1 cellular context compared by ENCODE assay signal in the genomic region with DNA sequence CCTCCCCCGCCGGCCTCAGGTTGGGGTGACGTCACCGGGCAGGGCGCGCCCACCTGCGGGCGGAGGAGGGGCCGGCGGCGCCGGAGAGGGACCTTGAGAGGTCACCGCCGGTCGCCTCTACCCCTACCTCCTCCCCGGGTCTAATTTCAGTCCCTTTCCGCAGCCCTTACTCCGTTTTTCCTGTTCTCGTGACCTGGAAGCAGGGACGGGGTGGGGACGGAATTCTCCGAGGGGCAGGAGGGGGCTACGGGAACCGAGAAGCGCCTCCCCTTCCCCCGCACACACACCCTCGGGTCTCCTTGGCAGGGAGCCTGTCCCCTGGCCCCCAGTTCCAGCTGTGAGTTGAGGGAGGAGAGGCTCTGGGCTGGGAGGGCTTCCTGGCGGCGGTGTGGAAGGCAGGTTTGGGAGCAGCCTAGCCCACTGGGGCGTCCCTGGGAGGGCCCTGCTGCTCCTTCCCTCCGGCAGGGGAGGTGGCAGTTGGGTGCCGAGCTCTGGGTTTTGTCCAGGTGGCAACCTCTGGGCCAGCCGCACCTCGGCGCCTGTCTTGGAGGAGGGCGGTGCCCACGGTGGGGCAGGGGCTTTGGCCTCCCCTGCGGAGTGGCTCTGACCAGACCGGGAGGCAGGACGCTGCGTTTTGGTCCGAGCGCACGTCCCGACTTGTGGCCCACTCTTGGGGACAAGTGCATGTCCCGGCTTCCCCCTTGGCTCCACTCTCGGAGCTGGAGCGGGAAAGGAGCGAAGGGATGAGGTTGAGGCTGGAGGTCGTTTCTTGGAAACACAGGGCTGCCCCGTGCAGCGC.
A peak's percentile ranks its signal among the peaks of the same experiment; 100 is the strongest.
TF ChIP-seq lines count a peak whose summit lies in the region.

No MANE protein-coding gene starts in this region.

TF ChIP-seq in HepG2, 621 proteins besides CTCF, POLR2A, EP300 and RAD21 (continued from another document):
- TF ChIP-seq PAX8 (CRISPR knock-in tag; IDR thresholded peaks at IDR 0.05; ENCODE audit: borderline replicate concordance): no peak
- TF ChIP-seq ZNF724P (CRISPR knock-in tag; IDR thresholded peaks at IDR 0.05; ENCODE audit: borderline replicate concordance): 0 out of 2 replicates have a peak, but pooled peaks have one; percentile 18
- no peak for TF ChIP-seq ZNF337 (CRISPR knock-in tag; IDR thresholded peaks at IDR 0.05; ENCODE audit: borderline replicate concordance, low read depth)
- peak; percentile 91 for TF ChIP-seq ATF7 (IDR thresholded peaks at IDR 0.05)
- peak; percentile 87 for TF ChIP-seq ATF7 (CRISPR knock-in tag; IDR thresholded peaks at IDR 0.05)
- no peak for TF ChIP-seq ZNF589 (CRISPR knock-in tag; conservative IDR thresholded peaks at IDR 0.05)
- TF ChIP-seq, protein P1, sequence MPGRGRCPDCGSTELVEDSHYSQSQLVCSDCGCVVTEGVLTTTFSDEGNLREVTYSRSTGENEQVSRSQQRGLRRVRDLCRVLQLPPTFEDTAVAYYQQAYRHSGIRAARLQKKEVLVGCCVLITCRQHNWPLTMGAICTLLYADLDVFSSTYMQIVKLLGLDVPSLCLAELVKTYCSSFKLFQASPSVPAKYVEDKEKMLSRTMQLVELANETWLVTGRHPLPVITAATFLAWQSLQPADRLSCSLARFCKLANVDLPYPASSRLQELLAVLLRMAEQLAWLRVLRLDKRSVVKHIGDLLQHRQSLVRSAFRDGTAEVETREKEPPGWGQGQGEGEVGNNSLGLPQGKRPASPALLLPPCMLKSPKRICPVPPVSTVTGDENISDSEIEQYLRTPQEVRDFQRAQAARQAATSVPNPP (CRISPR knock-in tag; IDR thresholded peaks at IDR 0.05): no peak
- TF ChIP-seq ZBTB14 (CRISPR knock-in tag; IDR thresholded peaks at IDR 0.05): 0 out of 2 replicates have a peak, but pooled peaks have one; percentile 12
- peak; percentile 95 for TF ChIP-seq CREB1 (IDR thresholded peaks at IDR 0.05)
- TF ChIP-seq CREB1 (CRISPR knock-in tag; IDR thresholded peaks at IDR 0.05): no peak
- no peak for TF ChIP-seq ZNF615 (CRISPR knock-in tag; IDR thresholded peaks at IDR 0.05; ENCODE audit: borderline replicate concordance)
- TF ChIP-seq MYNN (CRISPR knock-in tag; IDR thresholded peaks at IDR 0.05; ENCODE audit: low read depth): 0 out of 2 replicates have a peak, but pooled peaks have one; percentile 57
- TF ChIP-seq, protein P2, sequence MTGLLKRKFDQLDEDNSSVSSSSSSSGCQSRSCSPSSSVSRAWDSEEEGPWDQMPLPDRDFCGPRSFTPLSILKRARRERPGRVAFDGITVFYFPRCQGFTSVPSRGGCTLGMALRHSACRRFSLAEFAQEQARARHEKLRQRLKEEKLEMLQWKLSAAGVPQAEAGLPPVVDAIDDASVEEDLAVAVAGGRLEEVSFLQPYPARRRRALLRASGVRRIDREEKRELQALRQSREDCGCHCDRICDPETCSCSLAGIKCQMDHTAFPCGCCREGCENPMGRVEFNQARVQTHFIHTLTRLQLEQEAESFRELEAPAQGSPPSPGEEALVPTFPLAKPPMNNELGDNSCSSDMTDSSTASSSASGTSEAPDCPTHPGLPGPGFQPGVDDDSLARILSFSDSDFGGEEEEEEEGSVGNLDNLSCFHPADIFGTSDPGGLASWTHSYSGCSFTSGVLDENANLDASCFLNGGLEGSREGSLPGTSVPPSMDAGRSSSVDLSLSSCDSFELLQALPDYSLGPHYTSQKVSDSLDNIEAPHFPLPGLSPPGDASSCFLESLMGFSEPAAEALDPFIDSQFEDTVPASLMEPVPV (CRISPR knock-in tag; IDR thresholded peaks at IDR 0.05): no peak
- 0 out of 2 replicates have a peak, but pooled peaks have one; percentile 49 for TF ChIP-seq ZBED4 (CRISPR knock-in tag; IDR thresholded peaks at IDR 0.05; ENCODE audit: borderline replicate concordance)
- no peak for TF ChIP-seq ZNF468 (CRISPR knock-in tag; IDR thresholded peaks at IDR 0.05)
- no peak for TF ChIP-seq ZNF225 (CRISPR knock-in tag; IDR thresholded peaks at IDR 0.05)
- TF ChIP-seq CBFB (CRISPR knock-in tag; IDR thresholded peaks at IDR 0.05): 0 out of 2 replicates have a peak, but pooled peaks have one; percentile 6
- peak; percentile 34; the same call in 1 of the 2 replicates for TF ChIP-seq FOSL2 (CRISPR knock-in tag; IDR thresholded peaks at IDR 0.05)
- TF ChIP-seq ZNF574 (CRISPR knock-in tag; IDR thresholded peaks at IDR 0.05): no peak
- TF ChIP-seq NR2F1 (CRISPR knock-in tag; IDR thresholded peaks at IDR 0.05): 0 out of 4 replicates have a peak, but pooled peaks of 1 of the 2 experiments have one; percentile 24
- TF ChIP-seq ZBTB38 (CRISPR knock-in tag; IDR thresholded peaks at IDR 0.05): no peak
- 0 out of 2 replicates have a peak, but pooled peaks have one; percentile 19 for TF ChIP-seq SOX5 (CRISPR knock-in tag; IDR thresholded peaks at IDR 0.05; ENCODE audit: borderline replicate concordance)
- TF ChIP-seq, protein P3, sequence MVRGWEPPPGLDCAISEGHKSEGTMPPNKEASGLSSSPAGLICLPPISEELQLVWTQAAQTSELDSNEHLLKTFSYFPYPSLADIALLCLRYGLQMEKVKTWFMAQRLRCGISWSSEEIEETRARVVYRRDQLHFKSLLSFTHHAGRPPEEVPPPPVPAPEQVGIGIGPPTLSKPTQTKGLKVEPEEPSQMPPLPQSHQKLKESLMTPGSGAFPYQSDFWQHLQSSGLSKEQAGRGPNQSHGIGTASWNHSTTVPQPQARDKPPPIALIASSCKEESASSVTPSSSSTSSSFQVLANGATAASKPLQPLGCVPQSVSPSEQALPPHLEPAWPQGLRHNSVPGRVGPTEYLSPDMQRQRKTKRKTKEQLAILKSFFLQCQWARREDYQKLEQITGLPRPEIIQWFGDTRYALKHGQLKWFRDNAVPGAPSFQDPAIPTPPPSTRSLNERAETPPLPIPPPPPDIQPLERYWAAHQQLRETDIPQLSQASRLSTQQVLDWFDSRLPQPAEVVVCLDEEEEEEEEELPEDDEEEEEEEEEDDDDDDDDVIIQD (CRISPR knock-in tag; IDR thresholded peaks at IDR 0.05; ENCODE audit: low read depth): no peak
- peak; percentile 44; the same call in 1 of the 2 replicates for TF ChIP-seq NRL (CRISPR knock-in tag; IDR thresholded peaks at IDR 0.05; ENCODE audit: borderline replicate concordance)
- TF ChIP-seq ZFP91 (CRISPR knock-in tag; IDR thresholded peaks at IDR 0.05; ENCODE audit: borderline replicate concordance): peak; percentile 42; the same call in 1 of the 2 replicates
- no peak for TF ChIP-seq CC2D1A (CRISPR knock-in tag; IDR thresholded peaks at IDR 0.05)
- peak; percentile 24; the same call in 1 of the 2 replicates for TF ChIP-seq MYC (CRISPR knock-in tag; IDR thresholded peaks at IDR 0.05; ENCODE audit: borderline replicate concordance)
- no peak for TF ChIP-seq SOX13 (IDR thresholded peaks at IDR 0.05)
- no peak for TF ChIP-seq SOX13 (CRISPR knock-in tag; conservative IDR thresholded peaks at IDR 0.05 in 1 of 2, IDR thresholded peaks at IDR 0.05 in 1 of 2)
- TF ChIP-seq ZFP36 (IDR thresholded peaks at IDR 0.05; ENCODE audit: borderline replicate concordance, low read depth, low read length, partially characterized antibody): peak; percentile 65
- TF ChIP-seq SP2 (CRISPR knock-in tag; IDR thresholded peaks at IDR 0.05): no peak
- TF ChIP-seq HOXD1 (CRISPR knock-in tag; IDR thresholded peaks at IDR 0.05): no peak
- TF ChIP-seq ZNF891 (CRISPR knock-in tag; IDR thresholded peaks at IDR 0.05): peak; percentile 63; the same call in 1 of the 2 replicates
- TF ChIP-seq PCBP1 (IDR thresholded peaks at IDR 0.05; ENCODE audit: borderline replicate concordance, low read depth, low read length): 0 out of 2 replicates have a peak, but pooled peaks have one; percentile 54
- no peak for TF ChIP-seq ARNT2 (CRISPR knock-in tag; IDR thresholded peaks at IDR 0.05; ENCODE audit: low read depth)
- TF ChIP-seq, protein P4, sequence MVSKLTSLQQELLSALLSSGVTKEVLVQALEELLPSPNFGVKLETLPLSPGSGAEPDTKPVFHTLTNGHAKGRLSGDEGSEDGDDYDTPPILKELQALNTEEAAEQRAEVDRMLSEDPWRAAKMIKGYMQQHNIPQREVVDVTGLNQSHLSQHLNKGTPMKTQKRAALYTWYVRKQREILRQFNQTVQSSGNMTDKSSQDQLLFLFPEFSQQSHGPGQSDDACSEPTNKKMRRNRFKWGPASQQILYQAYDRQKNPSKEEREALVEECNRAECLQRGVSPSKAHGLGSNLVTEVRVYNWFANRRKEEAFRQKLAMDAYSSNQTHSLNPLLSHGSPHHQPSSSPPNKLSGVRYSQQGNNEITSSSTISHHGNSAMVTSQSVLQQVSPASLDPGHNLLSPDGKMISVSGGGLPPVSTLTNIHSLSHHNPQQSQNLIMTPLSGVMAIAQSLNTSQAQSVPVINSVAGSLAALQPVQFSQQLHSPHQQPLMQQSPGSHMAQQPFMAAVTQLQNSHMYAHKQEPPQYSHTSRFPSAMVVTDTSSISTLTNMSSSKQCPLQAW (CRISPR knock-in tag; IDR thresholded peaks at IDR 0.05): peak; percentile 44; the same call in 1 of the 2 replicates
- TF ChIP-seq TGIF2 (CRISPR knock-in tag; IDR thresholded peaks at IDR 0.05): no peak
